ENCODE assay signal across 24 cellular contexts in genomic region chr16:78205506-78205905, GRCh38.
"Had no signal": no experiment of that assay in that cellular context is flagged by ENCODE, and none has a peak within 500 bp of the region (broad histone marks: within the 10 kb centered on the region; RNA-seq: fewer than 3 reads in every experiment).

No MANE protein-coding gene starts in this region.

- H3K4me3 ChIP-seq: coronary artery, dorsolateral prefrontal cortex, esophagus squamous epithelium, gastrocnemius medialis, heart right ventricle, left lung, lower lobe of right lung, mucosa of descending colon had no signal

- FAIRE-seq: colon, endothelial cell of umbilical vein, islet of Langerhans, keratinocyte had no signal

- H3K27ac ChIP-seq: coronary artery, dorsolateral prefrontal cortex, esophagus squamous epithelium, gastrocnemius medialis, heart right ventricle, left lung, lower lobe of right lung had no signal

- H3K9me3 ChIP-seq: esophagus squamous epithelium, gastrocnemius medialis, heart right ventricle, left lung, lower lobe of right lung, mucosa of descending colon had no signal

- H3K27me3 ChIP-seq: dorsolateral prefrontal cortex, esophagus squamous epithelium, gastrocnemius medialis, heart right ventricle, left lung had no signal

- H3K4me1 ChIP-seq: gastrocnemius medialis, heart right ventricle had no signal

- H3K36me3 ChIP-seq: esophagus squamous epithelium, gastrocnemius medialis, heart right ventricle, left lung, lower lobe of right lung had no signal

- ATAC-seq: gastrocnemius medialis, heart right ventricle, left cardiac atrium, left lung, left ventricle myocardium superior, lower lobe of right lung, mucosa of descending colon had no signal

- DNase-seq: dermis blood vessel endothelial cell; dorsolateral prefrontal cortex; effector CD4-positive, alpha-beta T cell; effector memory CD4-positive, alpha-beta T cell; esophagus squamous epithelium; foreskin fibroblast; foreskin melanocyte; gastrocnemius medialis; glutamatergic neuron; head of caudate nucleus; heart right ventricle; hippocampal formation; left cardiac atrium; left lung; left ventricle myocardium superior; lower lobe of right lung; mesenchymal stem cell; mucosa of descending colon; naive B cell had no signal
